14 cellular contexts compared by ENCODE assay signal in genomic region chr3:62475940-62476339, GRCh38.
DNase-seq lines count a peak whose midpoint lies in the region; ATAC-seq lines count a peak whose summit lies in the region.
"Had no signal": no experiment of that assay in that cellular context is flagged by ENCODE, and none has a peak within 500 bp of the region (broad histone marks: within the 10 kb centered on the region; RNA-seq: fewer than 3 reads in every experiment).

No MANE protein-coding gene starts in this region.

- no peak overlapping the region for H3K4me3 Mint-ChIP-seq in activated CD4-positive, alpha-beta T cell treated with anti-CD3 and anti-CD28 coated beads for 36 hours
- H3K4me3 Mint-ChIP-seq: CD14-positive monocyte; CD4-positive, alpha-beta memory T cell had no signal

- ATAC-seq in activated CD4-positive, alpha-beta T cell treated with anti-CD3 and anti-CD28 coated beads for 36 hours, result no peak
- ATAC-seq: A549 had no signal

- no peaks in the 10 kb centered on the region for H3K4me1 Mint-ChIP-seq in activated CD4-positive, alpha-beta T cell treated with anti-CD3 and anti-CD28 coated beads for 36 hours
- H3K4me1 Mint-ChIP-seq: CD14-positive monocyte; CD4-positive, alpha-beta memory T cell had no signal

- no peaks in the 10 kb centered on the region for H3K9me3 Mint-ChIP-seq in activated CD4-positive, alpha-beta T cell treated with anti-CD3 and anti-CD28 coated beads for 36 hours (ENCODE audit: low read depth)
- H3K9me3 Mint-ChIP-seq: CD4-positive, alpha-beta memory T cell had no signal

- DNase-seq in NCI-H1417 (lab: John Stamatoyannopoulos, UW) (peak in 2 of 3 experiments; percentile 1 to 5), NCI-H1417 treated with DMSO at 0.1 percent for 48 hours (lab: John Stamatoyannopoulos, UW) (no peak), NCI-H526 treated with DMSO at 0.1 percent for 48 hours (lab: John Stamatoyannopoulos, UW) (peak; percentile 4), NCI-H526 (lab: John Stamatoyannopoulos, UW) (no peak), SK-N-DZ (ENCODE audit: low spot score) (peak; percentile 6), cortex of kidney (lab: John Stamatoyannopoulos, UW) (no peak)
- DNase-seq in activated CD4-positive, alpha-beta T cell treated with anti-CD3 and anti-CD28 coated beads for 36 hours, result no peak
- DNase-seq: CD4-positive, alpha-beta memory T cell; DMS153; DMS79; GDM1; GM23248 had no signal

- CTCF ChIA-PET in activated CD4-positive, alpha-beta T cell treated with anti-CD3 and anti-CD28 coated beads for 36 hours (lab: Charles Lee), result no interaction called here

- no peaks in the 10 kb centered on the region for H3K36me3 Mint-ChIP-seq in activated CD4-positive, alpha-beta T cell treated with anti-CD3 and anti-CD28 coated beads for 36 hours (ENCODE audit: low read depth)
- H3K36me3 Mint-ChIP-seq: CD14-positive monocyte; CD4-positive, alpha-beta memory T cell had no signal

- intact Hi-C loops in activated CD4-positive, alpha-beta T cell treated with anti-CD3 and anti-CD28 coated beads for 36 hours (cut with DNase I, micrococcal nuclease), result no loop called here

- peaks cover 6% of the 10 kb centered on the region for H3K27me3 Mint-ChIP-seq in activated CD4-positive, alpha-beta T cell treated with anti-CD3 and anti-CD28 coated beads for 36 hours

- no peak overlapping the region for H3K27ac Mint-ChIP-seq in activated CD4-positive, alpha-beta T cell treated with anti-CD3 and anti-CD28 coated beads for 36 hours
- H3K27ac Mint-ChIP-seq: CD14-positive monocyte; CD4-positive, alpha-beta memory T cell had no signal

- POLR2A ChIA-PET in activated CD4-positive, alpha-beta T cell treated with anti-CD3 and anti-CD28 coated beads for 36 hours (lab: Charles Lee), result no interaction called here

Comparison
In these comparisons a context has a peak if more than half of its experiments do, and no peak if none do; other contexts are left out.
1. DNase-seq: peak in NCI-H1417 (2 of 3), NCI-H526 treated with DMSO at 0.1 percent for 48 hours (single experiment) and SK-N-DZ (single experiment); none in NCI-H1417 treated with DMSO at 0.1 percent for 48 hours (single experiment), NCI-H526 (0 of 2), activated CD4-positive, alpha-beta T cell treated with anti-CD3 and anti-CD28 coated beads for 36 hours (single experiment) and cortex of kidney (single experiment).